ENCODE assay signal across 1 cellular context in genomic region chr2:25877431-25878360, GRCh38.
TF ChIP-seq lines count a peak whose summit lies in the region.

No MANE protein-coding gene starts in this region.

TF ChIP-seq in HepG2, 621 proteins besides CTCF, POLR2A, EP300 and RAD21 (continued from another document and continues in another):
- no peak for TF ChIP-seq ZNF639 (CRISPR knock-in tag; conservative IDR thresholded peaks at IDR 0.05)
- TF ChIP-seq RXRA (CRISPR knock-in tag; IDR thresholded peaks at IDR 0.05) = no peak
- no peak for TF ChIP-seq ZNF563 (CRISPR knock-in tag; IDR thresholded peaks at IDR 0.05)
- TF ChIP-seq PBX2 (CRISPR knock-in tag; IDR thresholded peaks at IDR 0.05) = no peak
- TF ChIP-seq ZBTB2 (CRISPR knock-in tag; IDR thresholded peaks at IDR 0.05; ENCODE audit: low read depth) = no peak; the same call in 1 of the 2 replicates
- peak; percentile 42; the same call in 1 of the 2 replicates for TF ChIP-seq ZNF83 (CRISPR knock-in tag; IDR thresholded peaks at IDR 0.05; ENCODE audit: borderline replicate concordance)
- TF ChIP-seq RBAK (CRISPR knock-in tag; IDR thresholded peaks at IDR 0.05) = no peak
- no peak; the same call in 1 of the 2 replicates for TF ChIP-seq ATF2 (CRISPR knock-in tag; IDR thresholded peaks at IDR 0.05)
- TF ChIP-seq ZNF382 (CRISPR knock-in tag; IDR thresholded peaks at IDR 0.05; ENCODE audit: borderline replicate concordance) = no peak
- TF ChIP-seq ZNF567 (CRISPR knock-in tag; IDR thresholded peaks at IDR 0.05; ENCODE audit: borderline replicate concordance) = peak; percentile 71
- TF ChIP-seq ZMYM3 (CRISPR knock-in tag; IDR thresholded peaks at IDR 0.05) = no peak; the same call in 1 of the 2 replicates
- TF ChIP-seq ZNF282 (IDR thresholded peaks at IDR 0.05; ENCODE audit: partially characterized antibody) = no peak
- TF ChIP-seq PCBP1 (IDR thresholded peaks at IDR 0.05; ENCODE audit: borderline replicate concordance, low read depth, low read length) = peak; percentile 69; the same call in 1 of the 2 replicates
- TF ChIP-seq KMT2A (CRISPR knock-in tag; IDR thresholded peaks at IDR 0.05) = peak; percentile 57; the same call in 1 of the 2 replicates
- no peak for TF ChIP-seq NR1H2 (CRISPR knock-in tag; IDR thresholded peaks at IDR 0.05; ENCODE audit: borderline replicate concordance, low read depth)
- no peak for TF ChIP-seq ZNF17 (CRISPR knock-in tag; IDR thresholded peaks at IDR 0.05)
- TF ChIP-seq SMAD1 (CRISPR knock-in tag; IDR thresholded peaks at IDR 0.05; ENCODE audit: borderline replicate concordance, low read depth) = 0 out of 2 replicates have a peak, but pooled peaks have one; percentile 48
- no peak for TF ChIP-seq ZNF678 (CRISPR knock-in tag; IDR thresholded peaks at IDR 0.05)
- TF ChIP-seq POLR2AphosphoS5 (IDR thresholded peaks at IDR 0.05; ENCODE audit: low read depth, low read length) = peak; percentile 52
- TF ChIP-seq NR2F2 (IDR thresholded peaks at IDR 0.05; ENCODE audit: borderline replicate concordance, low read depth) = no peak
- TF ChIP-seq SATB2 (CRISPR knock-in tag; IDR thresholded peaks at IDR 0.05) = 0 out of 2 replicates have a peak, but pooled peaks have one; percentile 9
- no peak; the same call in none of the 2 replicates for TF ChIP-seq ZNF333 (CRISPR knock-in tag; IDR thresholded peaks at IDR 0.05; ENCODE audit: borderline replicate concordance)
- TF ChIP-seq IRF9 (CRISPR knock-in tag; IDR thresholded peaks at IDR 0.05; ENCODE audit: borderline replicate concordance) = no peak; the same call in 1 of the 2 replicates
- TF ChIP-seq FOXC1 (CRISPR knock-in tag; IDR thresholded peaks at IDR 0.05; ENCODE audit: borderline replicate concordance) = peak; percentile 52; the same call in 1 of the 2 replicates
- no peak for TF ChIP-seq ZNF609 (CRISPR knock-in tag; IDR thresholded peaks at IDR 0.05; ENCODE audit: borderline replicate concordance)
- TF ChIP-seq TCF7 (IDR thresholded peaks at IDR 0.05; ENCODE audit: low read depth) = no peak
- TF ChIP-seq HMG20B (CRISPR knock-in tag; conservative IDR thresholded peaks at IDR 0.05) = no peak
- TF ChIP-seq HDAC6 (IDR thresholded peaks at IDR 0.05; ENCODE audit: low read depth, low read length) = no peak
- TF ChIP-seq ZNF446 (CRISPR knock-in tag; IDR thresholded peaks at IDR 0.05) = no peak
- no peak for TF ChIP-seq POLR2AphosphoS2 (IDR thresholded peaks at IDR 0.05; ENCODE audit: low read depth, low read length)
- 0 out of 2 replicates have a peak, but pooled peaks have one; percentile 12 for TF ChIP-seq ZNF777 (CRISPR knock-in tag; IDR thresholded peaks at IDR 0.05)
- TF ChIP-seq FOXP1 (IDR thresholded peaks at IDR 0.05) = no peak
- TF ChIP-seq FOXP1 (CRISPR knock-in tag; IDR thresholded peaks at IDR 0.05) = no peak; the same call in 1 of the 2 replicates
- no peak for TF ChIP-seq THRA (CRISPR knock-in tag; IDR thresholded peaks at IDR 0.05; ENCODE audit: borderline replicate concordance)
- no peak for TF ChIP-seq TARDBP (CRISPR knock-in tag; IDR thresholded peaks at IDR 0.05)
- no peak for TF ChIP-seq DDIT3 (CRISPR knock-in tag; IDR thresholded peaks at IDR 0.05)
- peak; percentile 53 for TF ChIP-seq HDAC1 (CRISPR knock-in tag; IDR thresholded peaks at IDR 0.05)
- 0 out of 2 replicates have a peak, but pooled peaks have one; percentile 49 for TF ChIP-seq ZSCAN25 (CRISPR knock-in tag; IDR thresholded peaks at IDR 0.05)
- TF ChIP-seq HIC2 (CRISPR knock-in tag; IDR thresholded peaks at IDR 0.05; ENCODE audit: low read depth) = no peak
- TF ChIP-seq FOXK2 (IDR thresholded peaks at IDR 0.05) = peak; percentile 51; the same call in 1 of the 2 replicates
- no peak; the same call in 1 of the 2 replicates for TF ChIP-seq DNMT3B (CRISPR knock-in tag; conservative IDR thresholded peaks at IDR 0.05)
- TF ChIP-seq MNT (IDR thresholded peaks at IDR 0.05) = peak; percentile 37; the same call in 1 of the 2 replicates
- TF ChIP-seq HOXD1 (CRISPR knock-in tag; IDR thresholded peaks at IDR 0.05) = peak; percentile 29; the same call in 1 of the 2 replicates
- TF ChIP-seq YEATS4 (CRISPR knock-in tag; IDR thresholded peaks at IDR 0.05; ENCODE audit: borderline replicate concordance) = peak; percentile 65; the same call in 1 of the 2 replicates
- TF ChIP-seq ARID2 (CRISPR knock-in tag; IDR thresholded peaks at IDR 0.05; ENCODE audit: borderline replicate concordance) = no peak
- TF ChIP-seq SRY (CRISPR knock-in tag; IDR thresholded peaks at IDR 0.05) = no peak; the same call in 1 of the 2 replicates
- TF ChIP-seq TERF1 (CRISPR knock-in tag; IDR thresholded peaks at IDR 0.05) = peak; percentile 84; the same call in 1 of the 2 replicates
- TF ChIP-seq ZNF101 (CRISPR knock-in tag; IDR thresholded peaks at IDR 0.05; ENCODE audit: borderline replicate concordance, low read depth) = no peak
